ENCODE assay signal across 17 cellular contexts in genomic region chr14:66000771-66001170, GRCh38.
DNase-seq lines count a peak whose midpoint lies in the region; ATAC-seq and TF ChIP-seq lines count a peak whose summit lies in the region.
"Had no signal": no experiment of that assay in that cellular context is flagged by ENCODE, and none has a peak within 500 bp of the region (broad histone marks: within the 10 kb centered on the region; RNA-seq: fewer than 3 reads in every experiment).

No MANE protein-coding gene starts in this region.

- no peak overlapping the region for H3K9ac ChIP-seq in endodermal cell (ENCODE audit: extremely low read depth, low read length, poor library complexity, severe bottlenecking)

- peaks cover 7% of the 10 kb centered on the region for H3K4me1 ChIP-seq in endodermal cell (ENCODE audit: control insufficient read depth, insufficient read depth, low read length)
- no peaks in the 10 kb centered on the region for H3K4me1 ChIP-seq in left lung
- H3K4me1 ChIP-seq: A549, Caco-2 had no signal

- H3K4me3 Mint-ChIP-seq in endodermal cell (no peak overlapping the region), natural killer cell (no peak overlapping the region)
- H3K4me3 Mint-ChIP-seq: CD4-positive, alpha-beta T cell; GM23338 had no signal

- H3K36me3 ChIP-seq in endodermal cell (ENCODE audit: control insufficient read depth, insufficient read depth, low read length) (no peaks in the 10 kb centered on the region), left lung (no peaks in the 10 kb centered on the region)

- intact Hi-C loops in left lung (cut with DNase I) (no loop called here), natural killer cell (cut with micrococcal nuclease) (no loop called here)

- TF ChIP-seq CTCF in endodermal cell (conservative IDR thresholded peaks at IDR 0.05): no peak
- TF ChIP-seq CTCF in left lung (IDR thresholded peaks at IDR 0.05): no peak
- TF ChIP-seq CTCF in natural killer cell (IDR thresholded peaks at IDR 0.05): no peak

- H3K4me1 Mint-ChIP-seq in endodermal cell: peaks cover 2% of the 10 kb centered on the region
- no peaks in the 10 kb centered on the region for H3K4me1 Mint-ChIP-seq in natural killer cell

- H3K9me3 ChIP-seq in endodermal cell (ENCODE audit: control insufficient read depth, low read length) (peaks cover 65% of the 10 kb centered on the region), left lung (peaks cover 0 to 25% of the 10 kb centered on the region in 2 donors)
- H3K9me3 ChIP-seq: Caco-2 had no signal

- H3K9me3 Mint-ChIP-seq in endodermal cell (peaks cover 80% of the 10 kb centered on the region), natural killer cell (peaks cover 5 to 6% of the 10 kb centered on the region in 2 donors)

- H3K27ac ChIP-seq in endodermal cell (ENCODE audit: low read depth, low read length) (no peak overlapping the region), left lung (no peak overlapping the region)
- H3K27ac ChIP-seq: 22Rv1, A549, C4-2B had no signal

- DNase-seq in DMS53 (lab: John Stamatoyannopoulos, UW) (peak; percentile 5), DMS53 treated with DMSO at 0.1 percent for 48 hours (lab: John Stamatoyannopoulos, UW; ENCODE audit: unreplicated experiment) (no peak), KG1 (lab: John Stamatoyannopoulos, UW) (peak; percentile 12), endodermal cell (no peak), left lung (no peak), NCI-H2171 treated with DMSO at 0.1 percent for 48 hours (lab: John Stamatoyannopoulos, UW) (no peak), natural killer cell (no peak)
- DNase-seq: AML-193; Caco-2; CD4-positive, alpha-beta T cell; DMS79 treated with DMSO at 0.1 percent for 48 hours; GF-D8; HCEC 1CT had no signal

- peaks cover 7% of the 10 kb centered on the region for H3K27me3 Mint-ChIP-seq in endodermal cell (ENCODE audit: insufficient read depth)
- peaks cover 3 to 32% of the 10 kb centered on the region in 2 donors for H3K27me3 Mint-ChIP-seq in natural killer cell (ENCODE audit: low read depth in 2 of 2)

- H3K36me3 Mint-ChIP-seq in endodermal cell (ENCODE audit: low read depth) (peaks cover 12% of the 10 kb centered on the region), natural killer cell (no peaks in the 10 kb centered on the region)

- H3K27me3 ChIP-seq in endodermal cell (ENCODE audit: control insufficient read depth, insufficient read depth, low read length, poor library complexity, severe bottlenecking) (no peaks in the 10 kb centered on the region), left lung (no peaks in the 10 kb centered on the region)

- no peak overlapping the region for H3K27ac Mint-ChIP-seq in endodermal cell
- no peak overlapping the region for H3K27ac Mint-ChIP-seq in natural killer cell
- H3K27ac Mint-ChIP-seq: CD4-positive, alpha-beta T cell; GM23338 had no signal

- WGBS in endodermal cell (ENCODE audit: insufficient coverage in 1 of 2, insufficient read length in 1 of 2), 2 experiments: 94 to 100% methylated on average over 1 of the region's 1 CpG

- peak overlapping the region; percentile 36 for H3K4me3 ChIP-seq in endodermal cell (ENCODE audit: low read length)
- H3K4me3 ChIP-seq in left lung: no peak overlapping the region
- H3K4me3 ChIP-seq: A549, GM23338 had no signal

- ATAC-seq in left lung: peak; percentile 56
- no peak for ATAC-seq in natural killer cell
- ATAC-seq: A549, GM23338 had no signal

Comparison
In these comparisons a context has a peak if more than half of its experiments do, and no peak if none do; other contexts are left out.
1. DNase-seq: peak in DMS53 (single experiment) and KG1 (single experiment); none in DMS53 treated with DMSO at 0.1 percent for 48 hours (single experiment), endodermal cell (single experiment), left lung (0 of 2), NCI-H2171 treated with DMSO at 0.1 percent for 48 hours (single experiment) and natural killer cell (single experiment).